Comparison of ENCODE assay signal across 11 cellular contexts in the genomic region with DNA sequence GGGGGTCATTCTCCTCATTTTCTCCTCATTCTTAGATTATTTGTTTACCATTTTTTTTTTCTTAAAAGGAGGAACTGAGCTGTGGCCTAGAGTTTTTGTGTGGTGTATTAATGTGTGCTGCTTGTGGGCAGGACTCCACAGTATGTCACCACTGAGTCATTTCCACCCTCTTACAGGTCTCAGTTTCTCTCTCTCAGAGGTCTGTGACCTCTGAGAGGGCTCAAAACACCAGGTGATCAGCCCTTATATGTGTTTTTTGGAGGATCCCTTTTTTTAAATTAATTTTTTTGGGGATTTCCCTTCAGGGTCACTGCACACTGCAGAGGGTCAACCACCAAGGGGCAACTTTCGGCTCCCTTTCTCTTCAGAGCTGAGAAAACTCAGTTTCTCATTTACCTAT.
DNase-seq lines count a peak whose midpoint lies in the region; ATAC-seq and TF ChIP-seq lines count a peak whose summit lies in the region.
"Had no signal": no experiment of that assay in that cellular context is flagged by ENCODE, and none has a peak within 500 bp of the region (broad histone marks: within the 10 kb centered on the region; RNA-seq: fewer than 3 reads in every experiment).

No MANE protein-coding gene starts in this region.

- H3K4me1 ChIP-seq in esophagus squamous epithelium = no peaks in the 10 kb centered on the region
- H3K4me1 ChIP-seq: BLaER1 treated with 17β-estradiol and CSF1 and Interleukin-3, amounts not matched to agents 10 nM and 100 nM; heart left ventricle had no signal

- H3K9me3 ChIP-seq in esophagus squamous epithelium = peaks cover 0 to 8% (median 0%) of the 10 kb centered on the region in 3 donors

- no peaks in the 10 kb centered on the region for H3K36me3 ChIP-seq in esophagus squamous epithelium
- H3K36me3 ChIP-seq: BLaER1 treated with 17β-estradiol and CSF1 and Interleukin-3, amounts not matched to agents 10 nM and 100 nM; heart left ventricle had no signal

- no peaks in the 10 kb centered on the region for H3K27me3 ChIP-seq in esophagus squamous epithelium
- H3K27me3 ChIP-seq: BLaER1 treated with 17β-estradiol and CSF1 and Interleukin-3, amounts not matched to agents 10 nM and 100 nM; heart left ventricle had no signal

- DNase-seq in esophagus squamous epithelium (lab: John Stamatoyannopoulos, UW) (no peak), NCI-H446 treated with DMSO at 0.1 percent for 48 hours (lab: John Stamatoyannopoulos, UW) (no peak), Right ventricle myocardium superior (no peak), midbrain (lab: John Stamatoyannopoulos, UW) (no peak)
- DNase-seq: heart left ventricle, NCI-H2029 had no signal

- no peak overlapping the region for H3K27ac ChIP-seq in esophagus squamous epithelium
- H3K27ac ChIP-seq: BLaER1 treated with 17β-estradiol and CSF1 and Interleukin-3, amounts not matched to agents 10 nM and 100 nM; heart left ventricle had no signal

- 71 to 85% methylated on average over 1 of the region's 1 CpG for WGBS in esophagus squamous epithelium, 2 donors

- intact Hi-C loops in esophagus squamous epithelium (cut with DNase I) = no loop called here
- intact Hi-C loops in Right ventricle myocardium superior (cut with DNase I) = no loop called here

- no peak for TF ChIP-seq CTCF in esophagus squamous epithelium (IDR thresholded peaks at IDR 0.05)

- ATAC-seq in GM18498 (IDR thresholded peaks at IDR 0.05; ENCODE audit: unreplicated experiment) (peak; percentile 91), GM19397 (IDR thresholded peaks at IDR 0.05; ENCODE audit: unreplicated experiment) (peak; percentile 96), HG02852 (IDR thresholded peaks at IDR 0.05; ENCODE audit: unreplicated experiment) (peak; percentile 95), HG03565 (IDR thresholded peaks at IDR 0.05; ENCODE audit: unreplicated experiment) (peak; percentile 76), Right ventricle myocardium superior (ENCODE audit: poor library complexity) (no peak)
- ATAC-seq: heart left ventricle had no signal

- no peak for TF ChIP-seq POLR2A in esophagus squamous epithelium (IDR thresholded peaks at IDR 0.05)

- H3K4me3 ChIP-seq in esophagus squamous epithelium = no peak overlapping the region
- H3K4me3 ChIP-seq: BLaER1 treated with 17β-estradiol and CSF1 and Interleukin-3, amounts not matched to agents 10 nM and 100 nM; heart left ventricle had no signal
